ENCODE assay signal across 22 cellular contexts in the genomic region with DNA sequence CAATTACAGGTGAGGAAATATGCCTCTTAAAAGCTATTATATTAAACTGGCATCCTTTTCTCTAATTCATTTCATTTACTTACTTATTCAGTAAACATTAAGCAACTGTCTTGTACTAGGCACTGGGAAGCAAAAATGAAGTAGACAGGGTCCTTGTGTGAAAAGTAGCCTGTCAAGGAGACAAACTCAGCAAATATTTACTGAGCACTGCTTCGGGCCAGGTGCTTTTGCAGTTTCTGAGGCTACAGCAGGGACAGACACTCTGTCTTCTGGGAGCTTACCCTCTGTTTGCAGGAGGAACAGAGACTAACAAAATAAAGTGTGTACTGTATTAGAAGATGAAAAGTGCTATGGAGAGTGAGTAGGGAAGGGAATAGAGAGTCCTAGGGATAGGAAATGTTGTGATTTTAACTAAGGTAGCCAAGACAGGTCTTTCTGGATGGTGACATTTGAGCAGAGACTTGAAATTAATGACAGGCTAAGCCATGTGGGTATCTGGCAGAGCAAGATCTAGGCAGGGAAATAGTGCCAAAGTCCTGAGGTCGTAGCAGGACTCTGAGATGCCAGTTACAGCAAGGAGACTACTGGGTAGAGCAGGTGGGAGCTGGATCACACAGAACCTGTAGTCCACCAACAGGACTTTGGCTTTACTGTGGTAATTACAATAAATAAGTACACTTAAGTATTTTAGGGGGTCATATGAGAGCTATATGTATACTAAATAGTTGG.
"Had no signal": no experiment of that assay in that cellular context is flagged by ENCODE, and none has a peak within 500 bp of the region (broad histone marks: within the 10 kb centered on the region; RNA-seq: fewer than 3 reads in every experiment).

No MANE protein-coding gene starts in this region.

- H3K4me3 Mint-ChIP-seq: brain; dendritic cell treated with granulocyte-macrophage colony-stimulating factor and Interleukin-4, amounts not matched to agents 40 ng/mL and 50 ng/mL, for 4 days; immature natural killer cell; naive thymus-derived CD4-positive, alpha-beta T cell; neural crest cell; stimulated activated naive CD8-positive, alpha-beta T cell treated with anti-CD3 and anti-CD28 coated beads, Interleukin-15, Interleukin-2, amounts not matched to agents 100 ng/mL and 50 ng/mL, for 24 hours had no signal

- H3K9me3 ChIP-seq: tibial artery had no signal

- H3K4me2 ChIP-seq: hepatocyte had no signal

- H3K4me1 Mint-ChIP-seq: brain; immature natural killer cell; naive thymus-derived CD4-positive, alpha-beta T cell; neural crest cell had no signal

- H3K79me2 ChIP-seq: hepatocyte had no signal

- FAIRE-seq: frontal cortex, urothelium cell line had no signal

- H2AFZ ChIP-seq: hepatocyte had no signal

- ATAC-seq: activated naive CD4-positive, alpha-beta T cell treated with anti-CD3 and anti-CD28 coated beads, Interleukin-2, amount 50 U/mL, for 72 hours; naive thymus-derived CD4-positive, alpha-beta T cell had no signal

- DNase-seq: activated CD4-positive, alpha-beta T cell treated with anti-CD3 and anti-CD28 coated beads for 1 hour; activated T-cell treated with anti-CD3 and anti-CD28 coated beads, Interleukin-2, amount 50 U/mL, for 1 hour; aorta; effector CD8-positive, alpha-beta T cell; glutamatergic neuron; immature natural killer cell; left ventricle myocardium inferior; naive thymus-derived CD4-positive, alpha-beta T cell; posterior cingulate gyrus; retina; stimulated activated CD4-positive, alpha-beta T cell treated with anti-CD3 and anti-CD28 coated beads, Interleukin-4, amount 100 ng/mL, for 4 hours; tibial artery; WERI-Rb-1 had no signal

- H3K4me3 ChIP-seq: esophagus muscularis mucosa, hepatocyte, left ventricle myocardium inferior, tibial artery had no signal

- H3K27me3 ChIP-seq: esophagus muscularis mucosa, hepatocyte, tibial artery had no signal

- H3K27ac ChIP-seq: esophagus muscularis mucosa, hepatocyte, left ventricle myocardium inferior, tibial artery, WERI-Rb-1 had no signal

- H3K4me1 ChIP-seq: esophagus muscularis mucosa, left ventricle myocardium inferior, tibial artery had no signal

- H3K27me3 Mint-ChIP-seq: dendritic cell treated with granulocyte-macrophage colony-stimulating factor and Interleukin-4, amounts not matched to agents 40 ng/mL and 50 ng/mL, for 4 days; stimulated activated naive CD8-positive, alpha-beta T cell treated with anti-CD3 and anti-CD28 coated beads, Interleukin-15, Interleukin-2, amounts not matched to agents 100 ng/mL and 50 ng/mL, for 24 hours had no signal

- H3K27ac Mint-ChIP-seq: activated naive CD4-positive, alpha-beta T cell treated with anti-CD3 and anti-CD28 coated beads, Interleukin-2, amount 50 U/mL, for 72 hours; brain; dendritic cell treated with granulocyte-macrophage colony-stimulating factor and Interleukin-4, amounts not matched to agents 40 ng/mL and 50 ng/mL, for 4 days; immature natural killer cell; naive thymus-derived CD4-positive, alpha-beta T cell; stimulated activated naive CD8-positive, alpha-beta T cell treated with anti-CD3 and anti-CD28 coated beads, Interleukin-15, Interleukin-2, amounts not matched to agents 100 ng/mL and 50 ng/mL, for 24 hours had no signal
